Comparison of ENCODE assay signal across 14 cellular contexts in genomic region chr14:59184396-59184795, GRCh38.
"Had no signal": no experiment of that assay in that cellular context is flagged by ENCODE, and none has a peak within 500 bp of the region (broad histone marks: within the 10 kb centered on the region; RNA-seq: fewer than 3 reads in every experiment).

No MANE protein-coding gene starts in this region.

- H3K36me3 ChIP-seq: neutrophil, sigmoid colon had no signal

- H3K9me3 ChIP-seq: neutrophil, sigmoid colon had no signal

- H3K4me3 ChIP-seq: hepatocyte had no signal

- H3K4me2 ChIP-seq: hepatocyte had no signal

- H3K27me3 ChIP-seq: hepatocyte, sigmoid colon had no signal

- DNase-seq: cerebellar nuclear complex; foreskin melanocyte; head of caudate nucleus; kidney glomerular epithelial cell; naive thymus-derived CD4-positive, alpha-beta T cell; nephron progenitor cell; posterior cingulate gyrus; sigmoid colon; small intestine; stimulated activated CD4-positive, alpha-beta T cell treated with anti-CD3 and anti-CD28 coated beads, Interleukin-2, amount 100 ng/mL, for 48 hours; stimulated activated naive CD8-positive, alpha-beta T cell treated with anti-CD3 and anti-CD28 coated beads, Interleukin-15, Interleukin-2, amounts not matched to agents 100 U/mL and 50 U/mL, for 24 hours; trophoblast cell had no signal

- H2AFZ ChIP-seq: hepatocyte had no signal

- H3K27ac ChIP-seq: hepatocyte, neutrophil had no signal
